In the genomic region with DNA sequence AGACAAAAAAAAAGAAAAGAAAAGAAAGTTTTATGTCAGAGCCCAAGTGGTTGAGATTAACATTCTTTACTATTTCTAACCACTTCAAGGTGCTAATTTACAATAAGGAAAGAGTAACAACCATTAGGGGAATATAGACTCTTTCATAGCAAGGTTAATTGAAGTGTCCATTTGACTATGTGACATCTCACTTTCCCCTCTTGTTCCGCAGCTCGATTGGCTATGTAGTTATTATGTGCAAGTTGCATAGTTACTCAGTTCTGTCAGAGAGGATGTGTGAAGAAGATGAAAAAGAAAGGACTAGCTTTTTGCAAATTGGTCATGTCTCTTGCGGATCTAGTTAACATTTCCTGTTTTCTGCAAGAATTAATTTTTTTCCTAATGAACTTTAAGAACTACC, we compare ENCODE assay signal across 1 cellular context.
TF ChIP-seq lines count a peak whose summit lies in the region.

No MANE protein-coding gene starts in this region.

TF ChIP-seq in GM12878, 131 proteins besides CTCF, POLR2A, EP300 and RAD21 (continued from another document):
- no peak for TF ChIP-seq E2F4 (IDR thresholded peaks at IDR 0.05; ENCODE audit: low read depth, low read length)
- no peak for TF ChIP-seq PAX8 (IDR thresholded peaks at IDR 0.05)
- TF ChIP-seq, protein P1, sequence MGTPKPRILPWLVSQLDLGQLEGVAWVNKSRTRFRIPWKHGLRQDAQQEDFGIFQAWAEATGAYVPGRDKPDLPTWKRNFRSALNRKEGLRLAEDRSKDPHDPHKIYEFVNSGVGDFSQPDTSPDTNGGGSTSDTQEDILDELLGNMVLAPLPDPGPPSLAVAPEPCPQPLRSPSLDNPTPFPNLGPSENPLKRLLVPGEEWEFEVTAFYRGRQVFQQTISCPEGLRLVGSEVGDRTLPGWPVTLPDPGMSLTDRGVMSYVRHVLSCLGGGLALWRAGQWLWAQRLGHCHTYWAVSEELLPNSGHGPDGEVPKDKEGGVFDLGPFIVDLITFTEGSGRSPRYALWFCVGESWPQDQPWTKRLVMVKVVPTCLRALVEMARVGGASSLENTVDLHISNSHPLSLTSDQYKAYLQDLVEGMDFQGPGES (IDR thresholded peaks at IDR 0.05) = no peak
- no peak for TF ChIP-seq TCF12 (IDR thresholded peaks at IDR 0.05; ENCODE audit: low read depth, low read length)
- TF ChIP-seq YBX1 (IDR thresholded peaks at IDR 0.05) = no peak
- TF ChIP-seq SUZ12 (IDR thresholded peaks at IDR 0.05; ENCODE audit: unreplicated experiment) = no peak
- no peak for TF ChIP-seq SP1 (IDR thresholded peaks at IDR 0.05; ENCODE audit: low read depth, low read length)
TF ChIP-seq in GM12878: peak in this region for 0.
